ENCODE assay signal across 3 cellular contexts in the genomic region with DNA sequence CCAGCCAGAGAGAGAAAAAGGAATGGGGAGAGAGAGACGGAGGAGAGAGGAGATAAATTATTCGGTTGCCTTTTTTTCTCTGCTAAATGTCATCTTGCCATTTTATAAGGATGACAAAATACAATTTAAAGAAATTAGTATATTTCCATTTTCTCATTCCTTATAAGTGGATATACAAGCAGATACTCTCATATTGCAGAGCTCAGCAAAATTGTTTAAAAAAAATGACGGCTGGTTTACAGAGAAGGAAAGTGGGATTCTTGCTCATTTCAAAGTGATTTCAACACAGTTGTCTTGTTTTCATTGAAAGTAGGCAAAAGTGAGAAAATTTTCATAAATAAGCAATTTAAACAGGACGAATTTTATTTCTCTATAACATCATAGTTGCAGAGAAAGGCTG.
TF ChIP-seq lines count a peak whose summit lies in the region.

No MANE protein-coding gene starts in this region.

TF ChIP-seq in HepG2, 621 proteins besides CTCF, POLR2A, EP300 and RAD21 (continues in another document):
- TF ChIP-seq, protein P1, sequence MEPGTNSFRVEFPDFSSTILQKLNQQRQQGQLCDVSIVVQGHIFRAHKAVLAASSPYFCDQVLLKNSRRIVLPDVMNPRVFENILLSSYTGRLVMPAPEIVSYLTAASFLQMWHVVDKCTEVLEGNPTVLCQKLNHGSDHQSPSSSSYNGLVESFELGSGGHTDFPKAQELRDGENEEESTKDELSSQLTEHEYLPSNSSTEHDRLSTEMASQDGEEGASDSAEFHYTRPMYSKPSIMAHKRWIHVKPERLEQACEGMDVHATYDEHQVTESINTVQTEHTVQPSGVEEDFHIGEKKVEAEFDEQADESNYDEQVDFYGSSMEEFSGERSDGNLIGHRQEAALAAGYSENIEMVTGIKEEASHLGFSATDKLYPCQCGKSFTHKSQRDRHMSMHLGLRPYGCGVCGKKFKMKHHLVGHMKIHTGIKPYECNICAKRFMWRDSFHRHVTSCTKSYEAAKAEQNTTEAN (CRISPR knock-in tag; conservative IDR thresholded peaks at IDR 0.05) = no peak
- TF ChIP-seq POLR2AphosphoS2 (IDR thresholded peaks at IDR 0.05; ENCODE audit: low read depth, low read length) (no peak), ZKSCAN5 (CRISPR knock-in tag; IDR thresholded peaks at IDR 0.05) (no peak), PRMT3 (CRISPR knock-in tag; IDR thresholded peaks at IDR 0.05; ENCODE audit: borderline replicate concordance, low read depth) (no peak), MAFF (IDR thresholded peaks at IDR 0.05; ENCODE audit: low read depth, low read length) (peak; percentile 72), MZF1 (CRISPR knock-in tag; IDR thresholded peaks at IDR 0.05; ENCODE audit: borderline replicate concordance) (no peak), ZNF737 (CRISPR knock-in tag; IDR thresholded peaks at IDR 0.05; ENCODE audit: borderline replicate concordance) (no peak), MAFK (conservative IDR thresholded peaks at IDR 0.05 in 1 of 2, IDR thresholded peaks at IDR 0.05 in 1 of 2; ENCODE audit: low read length in 2 of 2) (peak; percentile 66 to 91; a peak in 3 of 4 replicates), FOSL2 (CRISPR knock-in tag; IDR thresholded peaks at IDR 0.05) (no peak), NR1H2 (CRISPR knock-in tag; IDR thresholded peaks at IDR 0.05; ENCODE audit: borderline replicate concordance, low read depth) (no peak)
- TF ChIP-seq, protein P2, sequence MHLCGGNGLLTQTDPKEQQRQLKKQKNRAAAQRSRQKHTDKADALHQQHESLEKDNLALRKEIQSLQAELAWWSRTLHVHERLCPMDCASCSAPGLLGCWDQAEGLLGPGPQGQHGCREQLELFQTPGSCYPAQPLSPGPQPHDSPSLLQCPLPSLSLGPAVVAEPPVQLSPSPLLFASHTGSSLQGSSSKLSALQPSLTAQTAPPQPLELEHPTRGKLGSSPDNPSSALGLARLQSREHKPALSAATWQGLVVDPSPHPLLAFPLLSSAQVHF (CRISPR knock-in tag; IDR thresholded peaks at IDR 0.05) = no peak
- TF ChIP-seq, protein P3, sequence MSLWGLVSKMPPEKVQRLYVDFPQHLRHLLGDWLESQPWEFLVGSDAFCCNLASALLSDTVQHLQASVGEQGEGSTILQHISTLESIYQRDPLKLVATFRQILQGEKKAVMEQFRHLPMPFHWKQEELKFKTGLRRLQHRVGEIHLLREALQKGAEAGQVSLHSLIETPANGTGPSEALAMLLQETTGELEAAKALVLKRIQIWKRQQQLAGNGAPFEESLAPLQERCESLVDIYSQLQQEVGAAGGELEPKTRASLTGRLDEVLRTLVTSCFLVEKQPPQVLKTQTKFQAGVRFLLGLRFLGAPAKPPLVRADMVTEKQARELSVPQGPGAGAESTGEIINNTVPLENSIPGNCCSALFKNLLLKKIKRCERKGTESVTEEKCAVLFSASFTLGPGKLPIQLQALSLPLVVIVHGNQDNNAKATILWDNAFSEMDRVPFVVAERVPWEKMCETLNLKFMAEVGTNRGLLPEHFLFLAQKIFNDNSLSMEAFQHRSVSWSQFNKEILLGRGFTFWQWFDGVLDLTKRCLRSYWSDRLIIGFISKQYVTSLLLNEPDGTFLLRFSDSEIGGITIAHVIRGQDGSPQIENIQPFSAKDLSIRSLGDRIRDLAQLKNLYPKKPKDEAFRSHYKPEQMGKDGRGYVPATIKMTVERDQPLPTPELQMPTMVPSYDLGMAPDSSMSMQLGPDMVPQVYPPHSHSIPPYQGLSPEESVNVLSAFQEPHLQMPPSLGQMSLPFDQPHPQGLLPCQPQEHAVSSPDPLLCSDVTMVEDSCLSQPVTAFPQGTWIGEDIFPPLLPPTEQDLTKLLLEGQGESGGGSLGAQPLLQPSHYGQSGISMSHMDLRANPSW (CRISPR knock-in tag; IDR thresholded peaks at IDR 0.05; ENCODE audit: borderline replicate concordance) = no peak

TF ChIP-seq in IMR-90, 13 proteins besides CTCF, POLR2A, EP300 and RAD21:
- no peak for TF ChIP-seq CEBPB (IDR thresholded peaks at IDR 0.05; ENCODE audit: low read depth, low read length)
- peak; percentile 86 for TF ChIP-seq MAFK (IDR thresholded peaks at IDR 0.05; ENCODE audit: low read depth, low read length)
- TF ChIP-seq MXI1 (IDR thresholded peaks at IDR 0.05; ENCODE audit: borderline replicate concordance, low read depth, low read length) = no peak
- TF ChIP-seq SMC3 (IDR thresholded peaks at IDR 0.05; ENCODE audit: low read depth, low read length) = no peak
- no peak for TF ChIP-seq BHLHE40 (IDR thresholded peaks at IDR 0.05; ENCODE audit: low read depth, low read length)

TF ChIP-seq in H1, 55 proteins besides CTCF, POLR2A, EP300 and RAD21:
- TF ChIP-seq SP4 (IDR thresholded peaks at IDR 0.05; ENCODE audit: low read length) = no peak
- no peak for TF ChIP-seq TAF1 (IDR thresholded peaks at IDR 0.05; ENCODE audit: low read depth, low read length)
TF ChIP-seq in H1: peak in this region for 0.
